17 cellular contexts compared by ENCODE assay signal in genomic region chr12:106446429-106447092, GRCh38.
DNase-seq lines count a peak whose midpoint lies in the region; ATAC-seq and TF ChIP-seq lines count a peak whose summit lies in the region.
"Had no signal": no experiment of that assay in that cellular context is flagged by ENCODE, and none has a peak within 500 bp of the region (broad histone marks: within the 10 kb centered on the region; RNA-seq: fewer than 3 reads in every experiment).

No MANE protein-coding gene starts in this region.

- TF ChIP-seq CTCF in HEK293 (tag by site-specific recombination; IDR thresholded peaks at IDR 0.05) (no peak), astrocyte of the cerebellum (IDR thresholded peaks at IDR 0.05; ENCODE audit: low read depth, low read length, missing control alignments) (no peak), spleen (IDR thresholded peaks at IDR 0.05 in 8 of 11, conservative IDR thresholded peaks at IDR 0.05 in 3 of 11) (no peak)

- 84 to 90% (median 86%) methylated on average over 7 of the region's 7 CpGs for WGBS in spleen, 5 donors

- no peak for ATAC-seq in HG03378 (IDR thresholded peaks at IDR 0.05; ENCODE audit: unreplicated experiment)
- ATAC-seq in GM21786 (IDR thresholded peaks at IDR 0.05; ENCODE audit: unreplicated experiment) = no peak
- ATAC-seq in activated CD4-positive, CD25-positive, alpha-beta regulatory T cell treated with anti-CD3 and anti-CD28 coated beads, Interleukin-2, amount 50 U/mL, for 24 hours = no peak
- ATAC-seq: mucosa of descending colon had no signal

- intact Hi-C loops in spleen (cut with DNase I; ENCODE audit: low total_unique reads) = no loop called here

- peak; percentile 42 for DNase-seq in NCI-H2081 treated with DMSO at 0.1 percent for 48 hours (lab: John Stamatoyannopoulos, UW)
- DNase-seq in astrocyte of the cerebellum (ENCODE audit: low read depth) = peak; percentile 18
- no peak for DNase-seq in spleen
- DNase-seq: activated naive CD4-positive, alpha-beta T cell treated with Interleukin-2 at 50 U/mL for 16 hours; aorta; CD8-positive, alpha-beta memory T cell; colonic mucosa; MG63; mucosa of descending colon; NCI-H446 treated with DMSO at 0.1 percent for 48 hours; SJCRH30; stimulated activated CD4-positive, alpha-beta T cell treated with anti-CD3 and anti-CD28 coated beads, Interleukin-4, amount 100 ng/mL, for 1 hour had no signal

- H3K36me3 ChIP-seq in HEK293 (ENCODE audit: control insufficient read depth in 2 of 2, insufficient read depth in 1 of 2, low read length in 2 of 2) = peaks cover 0 to 4% of the 10 kb centered on the region in 2 experiments
- H3K36me3 ChIP-seq in neuron (ENCODE audit: insufficient read depth, low read length) = no peaks in the 10 kb centered on the region
- peaks cover 0 to 63% (median 7%) of the 10 kb centered on the region in 6 donors for H3K36me3 ChIP-seq in spleen
- H3K36me3 ChIP-seq: colonic mucosa had no signal

- H3K9me3 ChIP-seq in HEK293 (ENCODE audit: control insufficient read depth, insufficient read depth, low read depth, low read length) (no peaks in the 10 kb centered on the region), neuron (ENCODE audit: low read length) (no peaks in the 10 kb centered on the region), spleen (no peaks in the 10 kb centered on the region)
- H3K9me3 ChIP-seq: colonic mucosa, MG63, mucosa of descending colon, SJCRH30 had no signal

- H2AFZ ChIP-seq in neuron (ENCODE audit: low read depth, low read length) = no peak overlapping the region

- H3K4me1 ChIP-seq in HEK293 (ENCODE audit: control insufficient read depth, insufficient read depth, low read length) = no peaks in the 10 kb centered on the region
- peaks cover 33% of the 10 kb centered on the region for H3K4me1 ChIP-seq in neuron (ENCODE audit: insufficient read depth, low read length)
- H3K4me1 ChIP-seq in spleen = no peaks in the 10 kb centered on the region
- H3K4me1 ChIP-seq: colonic mucosa, SJCRH30 had no signal

- H3K4me3 ChIP-seq in HEK293 (ENCODE audit: low read depth, low read length) = no peak overlapping the region
- no peak overlapping the region for H3K4me3 ChIP-seq in astrocyte of the cerebellum (ENCODE audit: low read depth, low read length)
- peak overlapping the region; percentile 53 for H3K4me3 ChIP-seq in neuron (ENCODE audit: low read length)
- no peak overlapping the region for H3K4me3 ChIP-seq in spleen
- H3K4me3 ChIP-seq: colonic mucosa, MG63, mucosa of descending colon, SJCRH30 had no signal

- POLR2A ChIA-PET in HEK293 (lab: Yijun Ruan, JAX) = no interaction called here

- H3K27ac ChIP-seq in HEK293 (ENCODE audit: extremely low read depth, low read depth, low read length) (no peak overlapping the region), spleen (no peak overlapping the region)
- H3K27ac ChIP-seq: colonic mucosa, SJCRH30 had no signal

- CTCF ChIA-PET in HEK293 (lab: Yijun Ruan, JAX) = no interaction called here

- no peak for TF ChIP-seq POLR2A in spleen (IDR thresholded peaks at IDR 0.05)

- H3K27me3 ChIP-seq in neuron (ENCODE audit: insufficient read depth, low read length) = no peaks in the 10 kb centered on the region
- no peaks in the 10 kb centered on the region for H3K27me3 ChIP-seq in spleen (replicated peaks in 1 of 7)
- H3K27me3 ChIP-seq: colonic mucosa, MG63, SJCRH30 had no signal

- in situ Hi-C loops in astrocyte of the cerebellum (cut with HindIII; ENCODE audit: low sequenced_read_pairs) = no loop called here

TF ChIP-seq in HEK293, 187 proteins besides CTCF, POLR2A, EP300 and RAD21:
- TF ChIP-seq ZNF10 (tag by site-specific recombination; IDR thresholded peaks at IDR 0.05) (no peak), ZNF121 (tag by site-specific recombination; IDR thresholded peaks at IDR 0.05) (no peak), ZNF704 (tag by site-specific recombination; IDR thresholded peaks at IDR 0.05) (no peak), ZNF423 (tag by site-specific recombination; IDR thresholded peaks at IDR 0.05) (no peak), ZBTB17 (tag by site-specific recombination; IDR thresholded peaks at IDR 0.05) (peak; percentile 31; the same call in 1 of the 2 replicates)
TF ChIP-seq in HEK293: peak in this region for 1.
